In the genomic region with DNA sequence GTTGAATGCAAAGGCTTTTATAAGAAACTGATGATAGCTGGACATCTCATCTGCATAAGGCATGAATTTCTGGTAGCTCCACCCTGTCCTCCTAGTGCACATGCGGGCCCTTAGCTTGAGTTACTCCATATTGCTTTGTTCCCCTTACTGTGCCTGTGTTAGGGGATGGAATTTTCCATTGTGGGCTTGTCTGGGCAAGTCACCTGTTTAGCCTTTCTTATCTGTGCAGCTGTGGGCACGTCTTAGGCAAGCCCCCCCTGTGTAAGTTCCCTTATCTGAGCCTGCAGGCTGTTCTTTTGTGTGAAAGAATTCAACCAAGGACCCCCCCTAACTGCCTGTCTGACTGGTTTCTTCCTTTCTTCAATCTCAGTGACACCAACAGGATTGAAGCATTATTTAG, we compare ENCODE assay signal across 1 cellular context.
TF ChIP-seq lines count a peak whose summit lies in the region.

No MANE protein-coding gene starts in this region.

TF ChIP-seq in K562, 482 proteins besides CTCF, POLR2A, EP300 and RAD21 (continued from another document and continues in another):
- TF ChIP-seq TEAD2 (tag; IDR thresholded peaks at IDR 0.05) (peak; percentile 87), PHF8 (IDR thresholded peaks at IDR 0.05; ENCODE audit: borderline replicate concordance, low read length) (no peak), CEBPB (tag; IDR thresholded peaks at IDR 0.05) (peak; percentile 73), ZNF589 (CRISPR knock-in tag; IDR thresholded peaks at IDR 0.05; ENCODE audit: low read depth) (no peak; the same call in 1 of the 2 replicates), EP400 (IDR thresholded peaks at IDR 0.05) (peak; percentile 37; the same call in 1 of the 2 replicates), SRSF3 (IDR thresholded peaks at IDR 0.05; ENCODE audit: insufficient read depth, low read length) (no peak), SREBF1 (IDR thresholded peaks at IDR 0.05; ENCODE audit: borderline replicate concordance, low read depth, low read length) (no peak), COPS2 (conservative IDR thresholded peaks at IDR 0.05) (no peak), KLF16 (IDR thresholded peaks at IDR 0.05) (peak; percentile 94), CBX5 (IDR thresholded peaks at IDR 0.05; ENCODE audit: borderline replicate concordance, low read depth) (no peak; the same call in 1 of the 2 replicates), GTF2E2 (tag; IDR thresholded peaks at IDR 0.05) (no peak), EHMT2 (IDR thresholded peaks at IDR 0.05) (no peak), ZNF184 (CRISPR knock-in tag; IDR thresholded peaks at IDR 0.05) (no peak), SLC30A9 (CRISPR knock-in tag; IDR thresholded peaks at IDR 0.05) (peak; percentile 91), FOSL1 (tag; conservative IDR thresholded peaks at IDR 0.05) (peak; percentile 53), ZNF316 (IDR thresholded peaks at IDR 0.05) (no peak), RHOXF2B (CRISPR knock-in tag; conservative IDR thresholded peaks at IDR 0.05) (peak; percentile 91; the same call in 1 of the 2 replicates), ZNF696 (CRISPR knock-in tag; conservative IDR thresholded peaks at IDR 0.05) (no peak), BRCA1 (IDR thresholded peaks at IDR 0.05) (no peak), BRCA1 (CRISPR knock-in tag; IDR thresholded peaks at IDR 0.05) (no peak), GTF2F1 (IDR thresholded peaks at IDR 0.05; ENCODE audit: low read depth, low read length) (no peak), HNRNPH1 (optimal IDR thresholded peaks at IDR 0.05; ENCODE audit: low read depth, low read length) (no peak), PRPF4 (IDR thresholded peaks at IDR 0.05; ENCODE audit: insufficient read depth, low read depth, low read length, poor library complexity, severe bottlenecking) (no peak), GTF2A2 (tag; IDR thresholded peaks at IDR 0.05) (peak; percentile 83), ZKSCAN1 (IDR thresholded peaks at IDR 0.05; ENCODE audit: low read depth, low read length) (peak; percentile 22; the same call in 1 of the 2 replicates), HEY1 (CRISPR knock-in tag; IDR thresholded peaks at IDR 0.05; ENCODE audit: borderline replicate concordance) (0 out of 2 replicates have a peak, but pooled peaks have one; percentile 74), NR2C2 (CRISPR knock-in tag; IDR thresholded peaks at IDR 0.05) (no peak), NR2C2 (tag; IDR thresholded peaks at IDR 0.05) (peak; percentile 21; the same call in 1 of the 2 replicates), PHB2 (IDR thresholded peaks at IDR 0.05; ENCODE audit: low read depth) (peak; percentile 86), ZC3H4 (CRISPR knock-in tag; IDR thresholded peaks at IDR 0.05; ENCODE audit: borderline replicate concordance) (no peak), SMAD3 (CRISPR knock-in tag; conservative IDR thresholded peaks at IDR 0.05) (peak; percentile 98), FOXJ3 (CRISPR knock-in tag; IDR thresholded peaks at IDR 0.05) (no peak), HNRNPUL1 (IDR thresholded peaks at IDR 0.05; ENCODE audit: low read length) (no peak), TEAD1 (CRISPR knock-in tag; IDR thresholded peaks at IDR 0.05) (peak in 1 of 2 experiments; percentile 99; a peak in 2 of 4 replicates), ZNF253 (CRISPR knock-in tag; conservative IDR thresholded peaks at IDR 0.05) (no peak), U2AF2 (optimal IDR thresholded peaks at IDR 0.05; ENCODE audit: low read depth, low read length) (no peak), ZNF12 (CRISPR knock-in tag; IDR thresholded peaks at IDR 0.05) (no peak), ETV1 (tag; conservative IDR thresholded peaks at IDR 0.05; ENCODE audit: low read depth) (peak; percentile 55)
- TF ChIP-seq, protein P1, sequence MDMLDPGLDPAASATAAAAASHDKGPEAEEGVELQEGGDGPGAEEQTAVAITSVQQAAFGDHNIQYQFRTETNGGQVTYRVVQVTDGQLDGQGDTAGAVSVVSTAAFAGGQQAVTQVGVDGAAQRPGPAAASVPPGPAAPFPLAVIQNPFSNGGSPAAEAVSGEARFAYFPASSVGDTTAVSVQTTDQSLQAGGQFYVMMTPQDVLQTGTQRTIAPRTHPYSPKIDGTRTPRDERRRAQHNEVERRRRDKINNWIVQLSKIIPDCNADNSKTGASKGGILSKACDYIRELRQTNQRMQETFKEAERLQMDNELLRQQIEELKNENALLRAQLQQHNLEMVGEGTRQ (CRISPR knock-in tag; IDR thresholded peaks at IDR 0.05) = no peak
- TF ChIP-seq, protein P2, sequence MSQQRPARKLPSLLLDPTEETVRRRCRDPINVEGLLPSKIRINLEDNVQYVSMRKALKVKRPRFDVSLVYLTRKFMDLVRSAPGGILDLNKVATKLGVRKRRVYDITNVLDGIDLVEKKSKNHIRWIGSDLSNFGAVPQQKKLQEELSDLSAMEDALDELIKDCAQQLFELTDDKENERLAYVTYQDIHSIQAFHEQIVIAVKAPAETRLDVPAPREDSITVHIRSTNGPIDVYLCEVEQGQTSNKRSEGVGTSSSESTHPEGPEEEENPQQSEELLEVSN (IDR thresholded peaks at IDR 0.05; ENCODE audit: borderline replicate concordance in 1 of 2, extremely low read depth in 1 of 2, insufficient read depth in 1 of 2, insufficient read length in 1 of 2, low read depth in 1 of 2, low read length in 1 of 2, poor library complexity in 1 of 2, severe bottlenecking in 1 of 2) = no peak
- TF ChIP-seq, protein P3, sequence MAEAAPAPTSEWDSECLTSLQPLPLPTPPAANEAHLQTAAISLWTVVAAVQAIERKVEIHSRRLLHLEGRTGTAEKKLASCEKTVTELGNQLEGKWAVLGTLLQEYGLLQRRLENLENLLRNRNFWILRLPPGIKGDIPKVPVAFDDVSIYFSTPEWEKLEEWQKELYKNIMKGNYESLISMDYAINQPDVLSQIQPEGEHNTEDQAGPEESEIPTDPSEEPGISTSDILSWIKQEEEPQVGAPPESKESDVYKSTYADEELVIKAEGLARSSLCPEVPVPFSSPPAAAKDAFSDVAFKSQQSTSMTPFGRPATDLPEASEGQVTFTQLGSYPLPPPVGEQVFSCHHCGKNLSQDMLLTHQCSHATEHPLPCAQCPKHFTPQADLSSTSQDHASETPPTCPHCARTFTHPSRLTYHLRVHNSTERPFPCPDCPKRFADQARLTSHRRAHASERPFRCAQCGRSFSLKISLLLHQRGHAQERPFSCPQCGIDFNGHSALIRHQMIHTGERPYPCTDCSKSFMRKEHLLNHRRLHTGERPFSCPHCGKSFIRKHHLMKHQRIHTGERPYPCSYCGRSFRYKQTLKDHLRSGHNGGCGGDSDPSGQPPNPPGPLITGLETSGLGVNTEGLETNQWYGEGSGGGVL (CRISPR knock-in tag; IDR thresholded peaks at IDR 0.05) = peak; percentile 89
- TF ChIP-seq, protein P4, sequence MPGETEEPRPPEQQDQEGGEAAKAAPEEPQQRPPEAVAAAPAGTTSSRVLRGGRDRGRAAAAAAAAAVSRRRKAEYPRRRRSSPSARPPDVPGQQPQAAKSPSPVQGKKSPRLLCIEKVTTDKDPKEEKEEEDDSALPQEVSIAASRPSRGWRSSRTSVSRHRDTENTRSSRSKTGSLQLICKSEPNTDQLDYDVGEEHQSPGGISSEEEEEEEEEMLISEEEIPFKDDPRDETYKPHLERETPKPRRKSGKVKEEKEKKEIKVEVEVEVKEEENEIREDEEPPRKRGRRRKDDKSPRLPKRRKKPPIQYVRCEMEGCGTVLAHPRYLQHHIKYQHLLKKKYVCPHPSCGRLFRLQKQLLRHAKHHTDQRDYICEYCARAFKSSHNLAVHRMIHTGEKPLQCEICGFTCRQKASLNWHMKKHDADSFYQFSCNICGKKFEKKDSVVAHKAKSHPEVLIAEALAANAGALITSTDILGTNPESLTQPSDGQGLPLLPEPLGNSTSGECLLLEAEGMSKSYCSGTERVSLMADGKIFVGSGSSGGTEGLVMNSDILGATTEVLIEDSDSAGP (CRISPR knock-in tag; IDR thresholded peaks at IDR 0.05) = no peak
- TF ChIP-seq, protein P5, sequence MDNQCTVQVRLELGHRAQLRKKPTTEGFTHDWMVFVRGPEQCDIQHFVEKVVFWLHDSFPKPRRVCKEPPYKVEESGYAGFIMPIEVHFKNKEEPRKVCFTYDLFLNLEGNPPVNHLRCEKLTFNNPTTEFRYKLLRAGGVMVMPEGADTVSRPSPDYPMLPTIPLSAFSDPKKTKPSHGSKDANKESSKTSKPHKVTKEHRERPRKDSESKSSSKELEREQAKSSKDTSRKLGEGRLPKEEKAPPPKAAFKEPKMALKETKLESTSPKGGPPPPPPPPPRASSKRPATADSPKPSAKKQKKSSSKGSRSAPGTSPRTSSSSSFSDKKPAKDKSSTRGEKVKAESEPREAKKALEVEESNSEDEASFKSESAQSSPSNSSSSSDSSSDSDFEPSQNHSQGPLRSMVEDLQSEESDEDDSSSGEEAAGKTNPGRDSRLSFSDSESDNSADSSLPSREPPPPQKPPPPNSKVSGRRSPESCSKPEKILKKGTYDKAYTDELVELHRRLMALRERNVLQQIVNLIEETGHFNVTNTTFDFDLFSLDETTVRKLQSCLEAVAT (IDR thresholded peaks at IDR 0.05) = 0 out of 4 replicates have a peak, but pooled peaks of 1 of the 2 experiments have one; percentile 31
- TF ChIP-seq, protein P6, sequence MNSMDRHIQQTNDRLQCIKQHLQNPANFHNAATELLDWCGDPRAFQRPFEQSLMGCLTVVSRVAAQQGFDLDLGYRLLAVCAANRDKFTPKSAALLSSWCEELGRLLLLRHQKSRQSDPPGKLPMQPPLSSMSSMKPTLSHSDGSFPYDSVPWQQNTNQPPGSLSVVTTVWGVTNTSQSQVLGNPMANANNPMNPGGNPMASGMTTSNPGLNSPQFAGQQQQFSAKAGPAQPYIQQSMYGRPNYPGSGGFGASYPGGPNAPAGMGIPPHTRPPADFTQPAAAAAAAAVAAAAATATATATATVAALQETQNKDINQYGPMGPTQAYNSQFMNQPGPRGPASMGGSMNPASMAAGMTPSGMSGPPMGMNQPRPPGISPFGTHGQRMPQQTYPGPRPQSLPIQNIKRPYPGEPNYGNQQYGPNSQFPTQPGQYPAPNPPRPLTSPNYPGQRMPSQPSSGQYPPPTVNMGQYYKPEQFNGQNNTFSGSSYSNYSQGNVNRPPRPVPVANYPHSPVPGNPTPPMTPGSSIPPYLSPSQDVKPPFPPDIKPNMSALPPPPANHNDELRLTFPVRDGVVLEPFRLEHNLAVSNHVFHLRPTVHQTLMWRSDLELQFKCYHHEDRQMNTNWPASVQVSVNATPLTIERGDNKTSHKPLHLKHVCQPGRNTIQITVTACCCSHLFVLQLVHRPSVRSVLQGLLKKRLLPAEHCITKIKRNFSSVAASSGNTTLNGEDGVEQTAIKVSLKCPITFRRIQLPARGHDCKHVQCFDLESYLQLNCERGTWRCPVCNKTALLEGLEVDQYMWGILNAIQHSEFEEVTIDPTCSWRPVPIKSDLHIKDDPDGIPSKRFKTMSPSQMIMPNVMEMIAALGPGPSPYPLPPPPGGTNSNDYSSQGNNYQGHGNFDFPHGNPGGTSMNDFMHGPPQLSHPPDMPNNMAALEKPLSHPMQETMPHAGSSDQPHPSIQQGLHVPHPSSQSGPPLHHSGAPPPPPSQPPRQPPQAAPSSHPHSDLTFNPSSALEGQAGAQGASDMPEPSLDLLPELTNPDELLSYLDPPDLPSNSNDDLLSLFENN (IDR thresholded peaks at IDR 0.05; ENCODE audit: low read depth in 2 of 2, low read length in 2 of 2) = peak in 1 of 2 experiments; percentile 88; a peak in 2 of 4 replicates
- TF ChIP-seq, protein P7, sequence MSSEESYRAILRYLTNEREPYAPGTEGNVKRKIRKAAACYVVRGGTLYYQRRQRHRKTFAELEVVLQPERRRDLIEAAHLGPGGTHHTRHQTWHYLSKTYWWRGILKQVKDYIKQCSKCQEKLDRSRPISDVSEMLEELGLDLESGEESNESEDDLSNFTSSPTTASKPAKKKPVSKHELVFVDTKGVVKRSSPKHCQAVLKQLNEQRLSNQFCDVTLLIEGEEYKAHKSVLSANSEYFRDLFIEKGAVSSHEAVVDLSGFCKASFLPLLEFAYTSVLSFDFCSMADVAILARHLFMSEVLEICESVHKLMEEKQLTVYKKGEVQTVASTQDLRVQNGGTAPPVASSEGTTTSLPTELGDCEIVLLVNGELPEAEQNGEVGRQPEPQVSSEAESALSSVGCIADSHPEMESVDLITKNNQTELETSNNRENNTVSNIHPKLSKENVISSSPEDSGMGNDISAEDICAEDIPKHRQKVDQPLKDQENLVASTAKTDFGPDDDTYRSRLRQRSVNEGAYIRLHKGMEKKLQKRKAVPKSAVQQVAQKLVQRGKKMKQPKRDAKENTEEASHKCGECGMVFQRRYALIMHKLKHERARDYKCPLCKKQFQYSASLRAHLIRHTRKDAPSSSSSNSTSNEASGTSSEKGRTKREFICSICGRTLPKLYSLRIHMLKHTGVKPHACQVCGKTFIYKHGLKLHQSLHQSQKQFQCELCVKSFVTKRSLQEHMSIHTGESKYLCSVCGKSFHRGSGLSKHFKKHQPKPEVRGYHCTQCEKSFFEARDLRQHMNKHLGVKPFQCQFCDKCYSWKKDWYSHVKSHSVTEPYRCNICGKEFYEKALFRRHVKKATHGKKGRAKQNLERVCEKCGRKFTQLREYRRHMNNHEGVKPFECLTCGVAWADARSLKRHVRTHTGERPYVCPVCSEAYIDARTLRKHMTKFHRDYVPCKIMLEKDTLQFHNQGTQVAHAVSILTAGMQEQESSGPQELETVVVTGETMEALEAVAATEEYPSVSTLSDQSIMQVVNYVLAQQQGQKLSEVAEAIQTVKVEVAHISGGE (CRISPR knock-in tag; IDR thresholded peaks at IDR 0.05) = peak in 1 of 3 experiments; percentile 76; a peak in 2 of 6 replicates
- TF ChIP-seq, protein P8, sequence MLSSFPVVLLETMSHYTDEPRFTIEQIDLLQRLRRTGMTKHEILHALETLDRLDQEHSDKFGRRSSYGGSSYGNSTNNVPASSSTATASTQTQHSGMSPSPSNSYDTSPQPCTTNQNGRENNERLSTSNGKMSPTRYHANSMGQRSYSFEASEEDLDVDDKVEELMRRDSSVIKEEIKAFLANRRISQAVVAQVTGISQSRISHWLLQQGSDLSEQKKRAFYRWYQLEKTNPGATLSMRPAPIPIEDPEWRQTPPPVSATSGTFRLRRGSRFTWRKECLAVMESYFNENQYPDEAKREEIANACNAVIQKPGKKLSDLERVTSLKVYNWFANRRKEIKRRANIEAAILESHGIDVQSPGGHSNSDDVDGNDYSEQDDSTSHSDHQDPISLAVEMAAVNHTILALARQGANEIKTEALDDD (IDR thresholded peaks at IDR 0.05) = peak; percentile 22; the same call in 1 of the 2 replicates
- TF ChIP-seq, protein P9, sequence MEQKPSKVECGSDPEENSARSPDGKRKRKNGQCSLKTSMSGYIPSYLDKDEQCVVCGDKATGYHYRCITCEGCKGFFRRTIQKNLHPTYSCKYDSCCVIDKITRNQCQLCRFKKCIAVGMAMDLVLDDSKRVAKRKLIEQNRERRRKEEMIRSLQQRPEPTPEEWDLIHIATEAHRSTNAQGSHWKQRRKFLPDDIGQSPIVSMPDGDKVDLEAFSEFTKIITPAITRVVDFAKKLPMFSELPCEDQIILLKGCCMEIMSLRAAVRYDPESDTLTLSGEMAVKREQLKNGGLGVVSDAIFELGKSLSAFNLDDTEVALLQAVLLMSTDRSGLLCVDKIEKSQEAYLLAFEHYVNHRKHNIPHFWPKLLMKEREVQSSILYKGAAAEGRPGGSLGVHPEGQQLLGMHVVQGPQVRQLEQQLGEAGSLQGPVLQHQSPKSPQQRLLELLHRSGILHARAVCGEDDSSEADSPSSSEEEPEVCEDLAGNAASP (IDR thresholded peaks at IDR 0.05) = no peak
- TF ChIP-seq, protein P10, sequence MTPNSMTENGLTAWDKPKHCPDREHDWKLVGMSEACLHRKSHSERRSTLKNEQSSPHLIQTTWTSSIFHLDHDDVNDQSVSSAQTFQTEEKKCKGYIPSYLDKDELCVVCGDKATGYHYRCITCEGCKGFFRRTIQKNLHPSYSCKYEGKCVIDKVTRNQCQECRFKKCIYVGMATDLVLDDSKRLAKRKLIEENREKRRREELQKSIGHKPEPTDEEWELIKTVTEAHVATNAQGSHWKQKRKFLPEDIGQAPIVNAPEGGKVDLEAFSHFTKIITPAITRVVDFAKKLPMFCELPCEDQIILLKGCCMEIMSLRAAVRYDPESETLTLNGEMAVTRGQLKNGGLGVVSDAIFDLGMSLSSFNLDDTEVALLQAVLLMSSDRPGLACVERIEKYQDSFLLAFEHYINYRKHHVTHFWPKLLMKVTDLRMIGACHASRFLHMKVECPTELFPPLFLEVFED (CRISPR knock-in tag; conservative IDR thresholded peaks at IDR 0.05) = no peak
